ENCODE assay signal across 19 cellular contexts in the genomic region with DNA sequence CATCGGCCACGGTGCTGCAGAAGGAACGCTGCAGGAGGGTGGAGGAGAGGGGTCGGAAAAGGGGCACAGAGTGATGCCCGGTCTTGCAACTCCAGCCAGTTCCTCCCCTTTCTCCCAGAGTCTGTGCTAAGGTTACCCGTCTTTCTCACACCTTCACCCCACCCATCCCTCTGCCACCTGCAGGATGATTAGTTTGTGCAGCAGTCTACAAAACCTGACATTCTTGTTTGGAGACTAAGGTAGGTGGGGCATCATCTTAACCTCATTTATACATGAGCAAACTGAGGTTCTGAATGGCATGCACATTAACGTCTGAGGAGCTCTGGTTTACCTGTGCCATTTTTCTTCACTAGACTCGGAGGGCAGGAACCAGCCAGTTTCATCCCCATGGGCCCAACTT.
DNase-seq lines count a peak whose midpoint lies in the region; ATAC-seq, FAIRE-seq and TF ChIP-seq lines count a peak whose summit lies in the region.
"Had no signal": no experiment of that assay in that cellular context is flagged by ENCODE, and none has a peak within 500 bp of the region (broad histone marks: within the 10 kb centered on the region; RNA-seq: fewer than 3 reads in every experiment).

No MANE protein-coding gene starts in this region.

- no peaks in the 10 kb centered on the region for H3K36me3 ChIP-seq in bronchial epithelial cell (ENCODE audit: control insufficient read depth, insufficient read depth, low read length)
- no peaks in the 10 kb centered on the region for H3K36me3 ChIP-seq in BE2C
- H3K36me3 ChIP-seq in tibial artery, result no peaks in the 10 kb centered on the region
- H3K36me3 ChIP-seq: BLaER1 had no signal

- H3K9me3 ChIP-seq in BE2C, result no peaks in the 10 kb centered on the region
- H3K9me3 ChIP-seq in tibial artery, result no peaks in the 10 kb centered on the region
- H3K9me3 ChIP-seq: BLaER1, Caco-2 had no signal

- DNase-seq in NCI-H510A (lab: John Stamatoyannopoulos, UW) (peak; percentile 96), bronchial epithelial cell (ENCODE audit: low read depth) (no peak), BE2C (no peak), tibial artery (no peak)
- DNase-seq in activated CD4-positive, alpha-beta T cell treated with anti-CD3 and anti-CD28 coated beads, Interleukin-2, amount 50 U/mL, for 1 hour, result no peak
- DNase-seq: Caco-2; CD4-positive, CD25-positive, alpha-beta regulatory T cell; CD8-positive, alpha-beta T cell; DMS153; DND-41; GM23248; H9 had no signal

- H3K27me3 ChIP-seq in bronchial epithelial cell (ENCODE audit: control insufficient read depth, insufficient read depth, low read length) (no peaks in the 10 kb centered on the region), BE2C (no peaks in the 10 kb centered on the region), tibial artery (peaks cover 0 to 20% of the 10 kb centered on the region in 2 donors)
- H3K27me3 ChIP-seq: BLaER1 had no signal

- no peak overlapping the region for H3K27ac ChIP-seq in tibial artery
- H3K27ac ChIP-seq: BLaER1, C4-2B, GM23248 had no signal

- H3K4me3 ChIP-seq in bronchial epithelial cell (ENCODE audit: low read depth, low read length), result no peak overlapping the region
- H3K4me3 ChIP-seq in BE2C (ENCODE audit: low read depth, low read length), result no peak overlapping the region
- H3K4me3 ChIP-seq in tibial artery, result no peak overlapping the region
- H3K4me3 ChIP-seq: BLaER1, GM23248 had no signal

- H3K4me1 ChIP-seq in BE2C, result no peaks in the 10 kb centered on the region
- H3K4me1 ChIP-seq in tibial artery, result no peaks in the 10 kb centered on the region
- H3K4me1 ChIP-seq: Caco-2 had no signal

- ATAC-seq in esophagus mucosa, result peak; percentile 85
- ATAC-seq in HG02571 (IDR thresholded peaks at IDR 0.05; ENCODE audit: unreplicated experiment), result no peak
- ATAC-seq: CD8-positive, alpha-beta T cell; HCT116 had no signal

- TF ChIP-seq CTCF in bronchial epithelial cell (IDR thresholded peaks at IDR 0.05; ENCODE audit: insufficient read depth, low read length, severe bottlenecking) (no peak), BE2C (IDR thresholded peaks at IDR 0.05; ENCODE audit: low read depth, low read length) (no peak), tibial artery (IDR thresholded peaks at IDR 0.05) (no peak)

- peak; percentile 72 for FAIRE-seq in bronchial epithelial cell (lab: Jason Lieb, UNC)
- FAIRE-seq: G401.6, GM12892 had no signal

- intact Hi-C loops in tibial artery (cut with DNase I; ENCODE audit: low total_unique reads), result no loop called here
